ENCODE assay signal across 9 cellular contexts in genomic region chr9:130118841-130119520, GRCh38. TPM values are rescaled to one million over a fixed set of nuclear protein-coding genes. Genes with fewer than 3 reads are reported as not detected.
A peak's percentile ranks its signal among the peaks of the same experiment; 100 is the strongest.
DNase-seq lines count a peak whose midpoint lies in the region; ATAC-seq and TF ChIP-seq lines count a peak whose summit lies in the region.
"Had no signal": no experiment of that assay in that cellular context is flagged by ENCODE, and none has a peak within 500 bp of the region (broad histone marks: within the 10 kb centered on the region; RNA-seq: fewer than 3 reads in every experiment).

No MANE protein-coding gene starts in this region.

- H3K79me2 ChIP-seq in hepatocyte, result no peaks in the 10 kb centered on the region

- no peaks in the 10 kb centered on the region for H3K4me1 Mint-ChIP-seq in progenitor cell of endocrine pancreas (ENCODE audit: low read depth)

- no peak for ATAC-seq in HG03045 (IDR thresholded peaks at IDR 0.05; ENCODE audit: unreplicated experiment)

- no peaks in the 10 kb centered on the region for H3K9me2 ChIP-seq in hepatocyte (replicated peaks; ENCODE audit: insufficient read depth)

- no peak overlapping the region for H3K4me3 Mint-ChIP-seq in progenitor cell of endocrine pancreas (ENCODE audit: low read depth)

- peaks cover 3% of the 10 kb centered on the region for H3K4me1 ChIP-seq in hepatocyte (ENCODE audit: insufficient read depth)

- 86% methylated on average over 17 of the region's 17 CpGs for WGBS in hepatocyte (ENCODE audit: low lambda C conversion rate, missing lambda C conversion rate)

- H3K36me3 ChIP-seq in hepatocyte (replicated peaks; ENCODE audit: insufficient read depth, low read depth), result no peaks in the 10 kb centered on the region

- H3K27ac ChIP-seq in hepatocyte, result no peak overlapping the region

- peak; percentile 95 for DNase-seq in DMS153 treated with DMSO at 0.1 percent for 48 hours (lab: John Stamatoyannopoulos, UW; ENCODE audit: unreplicated experiment)
- DNase-seq in NCI-H187 treated with DMSO at 0.1 percent for 48 hours (lab: John Stamatoyannopoulos, UW), result peak; percentile 19
- peak; percentile 68 for DNase-seq in cerebellum (ENCODE audit: low spot score)
- DNase-seq in progenitor cell of endocrine pancreas (ENCODE audit: low spot score, unreplicated experiment), result no peak
- no peak for DNase-seq in hepatocyte (ENCODE audit: low spot score)
- DNase-seq in COLO829 (ENCODE audit: low spot score), result no peak
- DNase-seq in SKM-1 (lab: John Stamatoyannopoulos, UW; ENCODE audit: unreplicated experiment), result no peak
- DNase-seq: activated CD4-positive, alpha-beta T cell treated with anti-CD3 and anti-CD28 coated beads, Interleukin-2, amount 50 U/mL, for 48 hours had no signal

- H3K27me3 Mint-ChIP-seq in progenitor cell of endocrine pancreas, result no peaks in the 10 kb centered on the region

- no peak overlapping the region for H3K4me3 ChIP-seq in hepatocyte

- no peaks in the 10 kb centered on the region for H3K9me3 ChIP-seq in hepatocyte (ENCODE audit: low read depth)

- H3K27me3 ChIP-seq in hepatocyte, result no peaks in the 10 kb centered on the region

- H3K36me3 Mint-ChIP-seq in progenitor cell of endocrine pancreas (ENCODE audit: insufficient read depth), result peaks cover 2% of the 10 kb centered on the region

- H3K27ac Mint-ChIP-seq in progenitor cell of endocrine pancreas, result peak overlapping the region; percentile 38

- TF ChIP-seq CTCF in progenitor cell of endocrine pancreas (IDR thresholded peaks at IDR 0.05; ENCODE audit: unreplicated experiment), result no peak
- no peak for TF ChIP-seq CTCF in hepatocyte (IDR thresholded peaks at IDR 0.05; ENCODE audit: poor library complexity)

- H3K9me3 Mint-ChIP-seq in progenitor cell of endocrine pancreas (ENCODE audit: low read depth), result no peaks in the 10 kb centered on the region

- no peak overlapping the region for H3K4me2 ChIP-seq in hepatocyte

- H4K20me1 ChIP-seq in hepatocyte (ENCODE audit: insufficient read depth, poor library complexity, severe bottlenecking), result no peaks in the 10 kb centered on the region

- no peak overlapping the region for H2AFZ ChIP-seq in hepatocyte

RNA-seq across cellular contexts. Expression of gene NCS1, which starts 53.2 kb away (rescaled TPM):
- 85.0 TPM for total RNA-seq in cerebellum
- total RNA-seq in progenitor cell of endocrine pancreas, result 29.0 and 33.4 TPM in 2 replicates
- 16.8 and 16.9 TPM in 2 replicates for total RNA-seq in hepatocyte
- 20.9 and 25.3 TPM in 2 replicates for polyA plus RNA-seq in hepatocyte

Comparison
In these comparisons a context has a peak if more than half of its experiments do, and no peak if none do; other contexts are left out.
1. DNase-seq: peak in DMS153 treated with DMSO at 0.1 percent for 48 hours (single experiment), NCI-H187 treated with DMSO at 0.1 percent for 48 hours (single experiment) and cerebellum (single experiment); none in progenitor cell of endocrine pancreas (single experiment), hepatocyte (single experiment), COLO829 (single experiment) and SKM-1 (single experiment).